ENCODE assay signal across 1 cellular context in genomic region chr7:141737836-141738591, GRCh38.
TF ChIP-seq lines count a peak whose summit lies in the region.

Gene SSBP1 (plus strand): TSS chr7:141738358. CDS start chr7:141739167, 809 bp downstream.

TF ChIP-seq in HepG2, 621 proteins besides CTCF, POLR2A, EP300 and RAD21 (continued from another document and continues in another):
- TF ChIP-seq MTF2 (CRISPR knock-in tag; IDR thresholded peaks at IDR 0.05; ENCODE audit: borderline replicate concordance) (0 out of 2 replicates have a peak, but pooled peaks have one; percentile 39), IKZF5 (CRISPR knock-in tag; IDR thresholded peaks at IDR 0.05) (peak; percentile 97), ZNF781 (CRISPR knock-in tag; IDR thresholded peaks at IDR 0.05; ENCODE audit: borderline replicate concordance, not compliant biosample characterization) (peak; percentile 94), ZBTB34 (CRISPR knock-in tag; IDR thresholded peaks at IDR 0.05) (peak; percentile 45; the same call in 1 of the 2 replicates), ATM (IDR thresholded peaks at IDR 0.05; ENCODE audit: borderline replicate concordance) (no peak), PRMT3 (CRISPR knock-in tag; IDR thresholded peaks at IDR 0.05; ENCODE audit: borderline replicate concordance, low read depth) (peak; percentile 85; the same call in 1 of the 2 replicates), ZKSCAN1 (IDR thresholded peaks at IDR 0.05; ENCODE audit: low read length) (no peak), YY1 (IDR thresholded peaks at IDR 0.05; ENCODE audit: insufficient read depth, insufficient replicate concordance, low read depth, low read length) (peak; percentile 84), KAT7 (CRISPR knock-in tag; IDR thresholded peaks at IDR 0.05; ENCODE audit: borderline replicate concordance) (peak; percentile 88), KMT2B (CRISPR knock-in tag; IDR thresholded peaks at IDR 0.05) (peak; percentile 98), MED13 (CRISPR knock-in tag; IDR thresholded peaks at IDR 0.05) (0 out of 2 replicates have a peak, but pooled peaks have one; percentile 67), ZBTB46 (CRISPR knock-in tag; IDR thresholded peaks at IDR 0.05; ENCODE audit: borderline replicate concordance) (no peak), FOXA1 (IDR thresholded peaks at IDR 0.05) (no peak), FOXA1 (CRISPR knock-in tag; IDR thresholded peaks at IDR 0.05) (peak; percentile 51; the same call in 1 of the 2 replicates), CBX1 (IDR thresholded peaks at IDR 0.05; ENCODE audit: low read depth) (peak; percentile 86), FOXA3 (CRISPR knock-in tag; IDR thresholded peaks at IDR 0.05) (peak; percentile 88), ZNF687 (CRISPR knock-in tag; IDR thresholded peaks at IDR 0.05) (peak; percentile 90), SSRP1 (CRISPR knock-in tag; IDR thresholded peaks at IDR 0.05) (no peak), KDM5B (CRISPR knock-in tag; IDR thresholded peaks at IDR 0.05; ENCODE audit: borderline replicate concordance) (peak; percentile 83; the same call in 1 of the 2 replicates), ZNF605 (CRISPR knock-in tag; IDR thresholded peaks at IDR 0.05) (peak; percentile 95), NFE2L2 (IDR thresholded peaks at IDR 0.05; ENCODE audit: low read length) (no peak), TERF1 (CRISPR knock-in tag; IDR thresholded peaks at IDR 0.05) (no peak), FOXK2 (IDR thresholded peaks at IDR 0.05) (peak; percentile 88), JUNB (CRISPR knock-in tag; IDR thresholded peaks at IDR 0.05; ENCODE audit: borderline replicate concordance) (no peak), ZNF780A (CRISPR knock-in tag; IDR thresholded peaks at IDR 0.05) (no peak), MEF2D (CRISPR knock-in tag; IDR thresholded peaks at IDR 0.05) (peak; percentile 78; the same call in 1 of the 2 replicates), NR2F6 (IDR thresholded peaks at IDR 0.05) (0 out of 2 replicates have a peak, but pooled peaks have one; percentile 25), NR2F6 (CRISPR knock-in tag; IDR thresholded peaks at IDR 0.05) (0 out of 2 replicates have a peak, but pooled peaks have one; percentile 26), TBL1XR1 (IDR thresholded peaks at IDR 0.05; ENCODE audit: borderline replicate concordance, low read length, partially characterized antibody) (peak; percentile 83), KAT2B (IDR thresholded peaks at IDR 0.05; ENCODE audit: borderline replicate concordance, low read depth, low read length) (no peak), DNMT1 (CRISPR knock-in tag; IDR thresholded peaks at IDR 0.05) (no peak), SMYD3 (CRISPR knock-in tag; IDR thresholded peaks at IDR 0.05) (peak; percentile 84), SALL2 (CRISPR knock-in tag; IDR thresholded peaks at IDR 0.05) (peak; percentile 95), ZNF160 (CRISPR knock-in tag; IDR thresholded peaks at IDR 0.05) (peak; percentile 79), CEBPB (IDR thresholded peaks at IDR 0.05; ENCODE audit: borderline replicate concordance, low read depth, low read length) (no peak), ZNF891 (CRISPR knock-in tag; IDR thresholded peaks at IDR 0.05) (peak; percentile 88), ZNF678 (CRISPR knock-in tag; IDR thresholded peaks at IDR 0.05) (peak; percentile 64; the same call in 1 of the 2 replicates), ZBTB7A (CRISPR knock-in tag; IDR thresholded peaks at IDR 0.05) (no peak), ZNF543 (CRISPR knock-in tag; IDR thresholded peaks at IDR 0.05) (no peak), ZNF460 (CRISPR knock-in tag; IDR thresholded peaks at IDR 0.05; ENCODE audit: borderline replicate concordance) (peak; percentile 94), ZNF263 (CRISPR knock-in tag; IDR thresholded peaks at IDR 0.05) (peak; percentile 77), ZC3H4 (CRISPR knock-in tag; IDR thresholded peaks at IDR 0.05; ENCODE audit: borderline replicate concordance) (no peak), ZNF441 (CRISPR knock-in tag; IDR thresholded peaks at IDR 0.05; ENCODE audit: borderline replicate concordance) (no peak; the same call in 1 of the 2 replicates), ZNF574 (CRISPR knock-in tag; IDR thresholded peaks at IDR 0.05) (peak; percentile 99), ZNF326 (CRISPR knock-in tag; IDR thresholded peaks at IDR 0.05; ENCODE audit: borderline replicate concordance) (no peak), ZNF296 (CRISPR knock-in tag; conservative IDR thresholded peaks at IDR 0.05) (0 out of 2 replicates have a peak, but pooled peaks have one; percentile 48), ZNF761 (CRISPR knock-in tag; conservative IDR thresholded peaks at IDR 0.05) (peak; percentile 81; the same call in 1 of the 2 replicates), ZNF354B (CRISPR knock-in tag; IDR thresholded peaks at IDR 0.05) (no peak; the same call in 1 of the 2 replicates), RFX1 (IDR thresholded peaks at IDR 0.05) (no peak), KMT2A (CRISPR knock-in tag; IDR thresholded peaks at IDR 0.05) (peak; percentile 98), RFXAP (CRISPR knock-in tag; IDR thresholded peaks at IDR 0.05; ENCODE audit: borderline replicate concordance) (peak; percentile 88), CREB3 (CRISPR knock-in tag; IDR thresholded peaks at IDR 0.05) (no peak), ZKSCAN5 (CRISPR knock-in tag; IDR thresholded peaks at IDR 0.05) (no peak), HOXA7 (CRISPR knock-in tag; IDR thresholded peaks at IDR 0.05) (no peak), FOSL2 (CRISPR knock-in tag; IDR thresholded peaks at IDR 0.05) (peak; percentile 72)
